Comparison of ENCODE assay signal across 33 cellular contexts in genomic region chr2:159863761-159864160, GRCh38.
"Had no signal": no experiment of that assay in that cellular context is flagged by ENCODE, and none has a peak within 500 bp of the region (broad histone marks: within the 10 kb centered on the region; RNA-seq: fewer than 3 reads in every experiment).

No MANE protein-coding gene starts in this region.

- H3K4me3 ChIP-seq: body of pancreas, cardiac muscle cell, coronary artery, dorsolateral prefrontal cortex, esophagus squamous epithelium, gastroesophageal sphincter, heart right ventricle, hepatocyte had no signal

- H3K27me3 Mint-ChIP-seq: activated B cell treated with CpG ODN at 0.5 μM for 24 hours; activated CD4-positive, alpha-beta memory T cell treated with anti-CD3 and anti-CD28 coated beads for 36 hours; activated CD4-positive, alpha-beta T cell treated with anti-CD3 and anti-CD28 coated beads, Interleukin-2, amount 10 ng/mL, durations not matched to agents 24 days and 14 days; activated CD8-positive, alpha-beta memory T cell treated with anti-CD3 and anti-CD28 coated beads, Interleukin-2, amount 10 ng/mL, durations not matched to agents 7 days and 5 days; activated naive CD4-positive, alpha-beta T cell treated with anti-CD3 and anti-CD28 coated beads, Interleukin-2, amount 50 U/mL, for 24 hours; activated naive CD8-positive, alpha-beta T cell treated with anti-CD3 and anti-CD28 coated beads, Interleukin-2, amount 10 ng/mL, durations not matched to agents 7 days and 5 days; central memory CD8-positive, alpha-beta T cell; dendritic cell treated with granulocyte-macrophage colony-stimulating factor and Interleukin-4, amounts not matched to agents 40 ng/mL and 50 ng/mL, for 4 days had no signal

- H3K27me3 ChIP-seq: body of pancreas, cardiac muscle cell, dorsolateral prefrontal cortex, esophagus squamous epithelium, gastroesophageal sphincter, heart right ventricle, hepatocyte had no signal

- FAIRE-seq: TTC549 had no signal

- ATAC-seq: activated CD4-positive, CD25-positive, alpha-beta regulatory T cell treated with anti-CD3 and anti-CD28 coated beads, Interleukin-2, amount 50 U/mL, for 24 hours; activated CD8-positive, alpha-beta memory T cell treated with anti-CD3 and anti-CD28 coated beads, Interleukin-2, amount 10 ng/mL, durations not matched to agents 7 days and 5 days; activated CD8-positive, alpha-beta T cell treated with anti-CD3 and anti-CD28 coated beads, Interleukin-2, amount 10 ng/mL, durations not matched to agents 7 days and 5 days; body of pancreas; gastroesophageal sphincter; heart right ventricle had no signal

- DNase-seq: activated B cell treated with CpG ODN at 0.5 μM for 24 hours; activated CD4-positive, alpha-beta memory T cell treated with anti-CD3 and anti-CD28 coated beads for 36 hours; activated CD4-positive, alpha-beta T cell treated with anti-CD3 and anti-CD28 coated beads, Interleukin-2, amount 10 ng/mL, durations not matched to agents 24 days and 14 days; activated CD8-positive, alpha-beta memory T cell treated with anti-CD3 and anti-CD28 coated beads, Interleukin-2, amount 10 ng/mL, durations not matched to agents 7 days and 5 days; activated CD8-positive, alpha-beta memory T cell treated with anti-CD3 and anti-CD28 coated beads, Interleukin-2, amount 50 U/mL, for 4 hours; activated CD8-positive, alpha-beta T cell treated with anti-CD3 and anti-CD28 coated beads, Interleukin-2, amount 10 ng/mL, durations not matched to agents 7 days and 5 days; activated effector memory CD4-positive, alpha-beta T cell treated with anti-CD3 and anti-CD28 coated beads, Interleukin-2, amount 50 U/mL, for 16 hours; activated naive CD4-positive, alpha-beta T cell treated with anti-CD3 and anti-CD28 coated beads for 36 hours; activated naive CD8-positive, alpha-beta T cell treated with anti-CD3 and anti-CD28 coated beads, Interleukin-2, amount 10 ng/mL, durations not matched to agents 7 days and 5 days; activated T-cell treated with anti-CD3 and anti-CD28 coated beads, Interleukin-2, amount 50 U/mL, for 1 hour; activated T-cell treated with anti-CD3 and anti-CD28 coated beads, Interleukin-2, amount 50 U/mL, for 48 hours; amygdala; aorta; body of pancreas; dorsolateral prefrontal cortex; effector memory CD4-positive, alpha-beta T cell; endodermal cell; esophagus squamous epithelium; foreskin melanocyte; heart right ventricle; T-helper 2 cell; WERI-Rb-1 had no signal

- H3K27ac Mint-ChIP-seq: activated B cell treated with CpG ODN at 0.5 μM for 24 hours; activated CD4-positive, alpha-beta memory T cell treated with anti-CD3 and anti-CD28 coated beads for 36 hours; activated CD4-positive, alpha-beta T cell treated with anti-CD3 and anti-CD28 coated beads, Interleukin-2, amount 10 ng/mL, durations not matched to agents 24 days and 14 days; activated CD8-positive, alpha-beta memory T cell treated with anti-CD3 and anti-CD28 coated beads, Interleukin-2, amount 10 ng/mL, durations not matched to agents 7 days and 5 days; activated CD8-positive, alpha-beta T cell treated with anti-CD3 and anti-CD28 coated beads, Interleukin-2, amount 10 ng/mL, durations not matched to agents 7 days and 5 days; activated naive CD4-positive, alpha-beta T cell treated with anti-CD3 and anti-CD28 coated beads for 36 hours; activated naive CD4-positive, alpha-beta T cell treated with anti-CD3 and anti-CD28 coated beads, Interleukin-2, amount 50 U/mL, for 24 hours; activated naive CD8-positive, alpha-beta T cell treated with anti-CD3 and anti-CD28 coated beads, Interleukin-2, amount 10 ng/mL, durations not matched to agents 7 days and 5 days; activated T-helper 1 cell treated with anti-CD3 and anti-CD28 coated beads, Interleukin-12 subunit alpha, Interleukin-12 subunit beta, Interleukin-2, Interleukin-4 antibody, amounts not matched to agents 30 ng/mL and 10 ng/mL and 1 ng/mL, durations not matched to agents 14 hours and 24 hours and 36 hours; activated T-helper 2 cell treated with anti-CD3 and anti-CD28 coated beads, Interferon-gamma antibody, Interleukin-2, Interleukin-4, amounts not matched to agents 10 μg/mL and 5 μg/mL and 100 μg/mL, durations not matched to agents 14 hours and 24 hours and 36 hours; dendritic cell treated with granulocyte-macrophage colony-stimulating factor and Interleukin-4, amounts not matched to agents 40 ng/mL and 50 ng/mL, for 4 days; endodermal cell had no signal

- H3K4me3 Mint-ChIP-seq: activated B cell treated with CpG ODN at 0.5 μM for 24 hours; activated CD4-positive, alpha-beta memory T cell treated with anti-CD3 and anti-CD28 coated beads for 36 hours; activated CD4-positive, alpha-beta T cell treated with anti-CD3 and anti-CD28 coated beads, Interleukin-2, amount 10 ng/mL, durations not matched to agents 24 days and 14 days; activated CD8-positive, alpha-beta memory T cell treated with anti-CD3 and anti-CD28 coated beads, Interleukin-2, amount 10 ng/mL, durations not matched to agents 7 days and 5 days; activated CD8-positive, alpha-beta T cell treated with anti-CD3 and anti-CD28 coated beads, Interleukin-2, amount 10 ng/mL, durations not matched to agents 7 days and 5 days; activated naive CD4-positive, alpha-beta T cell treated with anti-CD3 and anti-CD28 coated beads for 36 hours; activated naive CD4-positive, alpha-beta T cell treated with anti-CD3 and anti-CD28 coated beads, Interleukin-2, amount 50 U/mL, for 24 hours; activated naive CD8-positive, alpha-beta T cell treated with anti-CD3 and anti-CD28 coated beads, Interleukin-2, amount 10 ng/mL, durations not matched to agents 7 days and 5 days; activated T-helper 1 cell treated with anti-CD3 and anti-CD28 coated beads, Interleukin-12 subunit alpha, Interleukin-12 subunit beta, Interleukin-2, Interleukin-4 antibody, amounts not matched to agents 30 ng/mL and 10 ng/mL and 1 ng/mL, durations not matched to agents 14 hours and 24 hours and 36 hours; central memory CD8-positive, alpha-beta T cell; dendritic cell treated with granulocyte-macrophage colony-stimulating factor and Interleukin-4, amounts not matched to agents 40 ng/mL and 50 ng/mL, for 4 days; endodermal cell had no signal

- H3K9me3 Mint-ChIP-seq: activated B cell treated with CpG ODN at 0.5 μM for 24 hours; activated CD4-positive, alpha-beta memory T cell treated with anti-CD3 and anti-CD28 coated beads for 36 hours; activated naive CD4-positive, alpha-beta T cell treated with anti-CD3 and anti-CD28 coated beads for 36 hours; activated naive CD4-positive, alpha-beta T cell treated with anti-CD3 and anti-CD28 coated beads, Interleukin-2, amount 50 U/mL, for 24 hours; activated naive CD8-positive, alpha-beta T cell treated with anti-CD3 and anti-CD28 coated beads, Interleukin-2, amount 10 ng/mL, durations not matched to agents 7 days and 5 days; activated T-helper 1 cell treated with anti-CD3 and anti-CD28 coated beads, Interleukin-12 subunit alpha, Interleukin-12 subunit beta, Interleukin-2, Interleukin-4 antibody, amounts not matched to agents 30 ng/mL and 10 ng/mL and 1 ng/mL, durations not matched to agents 14 hours and 24 hours and 36 hours; activated T-helper 2 cell treated with anti-CD3 and anti-CD28 coated beads, Interferon-gamma antibody, Interleukin-2, Interleukin-4, amounts not matched to agents 10 μg/mL and 5 μg/mL and 100 μg/mL, durations not matched to agents 14 hours and 24 hours and 36 hours; central memory CD8-positive, alpha-beta T cell; dendritic cell treated with granulocyte-macrophage colony-stimulating factor and Interleukin-4, amounts not matched to agents 40 ng/mL and 50 ng/mL, for 4 days; endodermal cell had no signal

- H3K4me1 Mint-ChIP-seq: activated B cell treated with CpG ODN at 0.5 μM for 24 hours; activated naive CD4-positive, alpha-beta T cell treated with anti-CD3 and anti-CD28 coated beads, Interleukin-2, amount 50 U/mL, for 24 hours; central memory CD8-positive, alpha-beta T cell had no signal

- H3K36me3 ChIP-seq: cardiac muscle cell, esophagus squamous epithelium, gastroesophageal sphincter, WERI-Rb-1 had no signal
